ENCODE assay signal across 8 cellular contexts in the genomic region with DNA sequence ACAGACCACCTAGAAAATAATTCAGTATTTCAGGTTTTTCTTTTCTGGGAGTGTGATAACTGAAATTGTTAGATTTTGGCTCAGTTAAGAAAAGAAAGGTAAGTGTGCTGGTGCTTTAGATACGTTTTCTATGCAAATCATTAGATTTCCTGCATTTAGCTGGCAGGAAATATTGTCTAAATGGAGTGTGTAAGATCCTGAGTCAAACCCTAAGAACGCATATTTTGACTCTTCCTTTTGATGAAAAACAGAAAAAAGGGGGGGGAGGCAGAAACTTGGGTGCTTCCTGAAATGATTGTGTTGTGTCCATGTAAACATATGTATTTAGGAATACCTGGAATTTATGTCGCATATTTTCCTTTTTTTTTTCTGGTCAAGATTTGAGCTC. TPM values are rescaled to one million over a fixed set of nuclear protein-coding genes. Genes with fewer than 3 reads are reported as not detected.
DNase-seq lines count a peak whose midpoint lies in the region; ATAC-seq and TF ChIP-seq lines count a peak whose summit lies in the region.

No MANE protein-coding gene starts in this region.

- H3K9me3 ChIP-seq in Panc1 (ENCODE audit: control insufficient read depth, insufficient read depth, low read depth, low read length) (no peaks in the 10 kb centered on the region), osteoblast (ENCODE audit: low read depth, low read length) (no peaks in the 10 kb centered on the region)

- CTCF ChIA-PET in Panc1 (lab: Charles Lee) = interaction anchor here (0.6 to 0.9 kb wide), 2 partner anchors 30 to 38 kb away, joined by 5 to 17 read pairs; no protein-coding TSS in a partner anchor

- peak; percentile 67 for DNase-seq in EH (ENCODE audit: low read depth)
- no peak for DNase-seq in Panc1 (ENCODE audit: low read depth, low spot score)
- DNase-seq in endothelial cell (ENCODE audit: low spot score) = no peak
- DNase-seq in osteoblast (ENCODE audit: insufficient read length, low spot score, missing footprints) = peak; percentile 53
- no peak for DNase-seq in NCI-H2227 (lab: John Stamatoyannopoulos, UW; ENCODE audit: unreplicated experiment)
- DNase-seq in NCI-H1048 (lab: John Stamatoyannopoulos, UW) = no peak
- no peak for DNase-seq in central memory CD4-positive, alpha-beta T cell

- H3K27me3 Mint-ChIP-seq in endothelial cell (ENCODE audit: unreplicated experiment) = peaks cover 8% of the 10 kb centered on the region

- ATAC-seq in Panc1 (no peak), HG03342 (IDR thresholded peaks at IDR 0.05; ENCODE audit: unreplicated experiment) (no peak)

- H3K36me3 ChIP-seq in Panc1 (ENCODE audit: control insufficient read depth, insufficient read depth, low read length) = no peaks in the 10 kb centered on the region
- no peaks in the 10 kb centered on the region for H3K36me3 ChIP-seq in osteoblast (ENCODE audit: insufficient read depth, low read length)

- intact Hi-C loops in Panc1 (cut with micrococcal nuclease; ENCODE audit: unreplicated experiment) = loop anchor here (5.0 kb wide), 2 partner anchors 44 to 84 kb away; no protein-coding TSS in a partner anchor

- H2AFZ ChIP-seq in osteoblast (ENCODE audit: low read length) = peak overlapping the region; percentile 81

- POLR2A ChIA-PET in Panc1 (lab: Charles Lee) = interaction anchor here (0.6 kb wide), 1 partner anchor 209 kb away, joined by 3 read pairs; no protein-coding TSS in a partner anchor

- H3K27ac ChIP-seq in Panc1 (ENCODE audit: low read length) (peak overlapping the region; percentile 79), osteoblast (ENCODE audit: low read depth, low read length) (peak overlapping the region; percentile 52)

- H3K27me3 ChIP-seq in Panc1 (ENCODE audit: control insufficient read depth, insufficient read depth, low read length) (no peaks in the 10 kb centered on the region), osteoblast (ENCODE audit: insufficient read depth, low read length) (no peaks in the 10 kb centered on the region)

- H3K4me1 Mint-ChIP-seq in endothelial cell (ENCODE audit: unreplicated experiment) = peaks cover 65% of the 10 kb centered on the region

- peak overlapping the region; percentile 94 for H3K27ac Mint-ChIP-seq in endothelial cell (ENCODE audit: unreplicated experiment)

- H4K20me1 ChIP-seq in osteoblast (ENCODE audit: insufficient read depth, low read length) = no peaks in the 10 kb centered on the region

- peaks cover 4% of the 10 kb centered on the region for H3K79me2 ChIP-seq in osteoblast (ENCODE audit: insufficient read depth, low read length)

- in situ Hi-C loops in Panc1 (cut with HindIII; ENCODE audit: low pct_unique_long_range_greater_than_20kb, low sequenced_read_pairs) = no loop called here

- peak overlapping the region; percentile 91 for H3K4me2 ChIP-seq in osteoblast (ENCODE audit: insufficient read depth, low read length)

- BruUV-seq in Panc1 (replicated peaks; lab: Mats Ljungman, UMichigan) = no TSS peak

- no peaks in the 10 kb centered on the region for H3K9me3 Mint-ChIP-seq in endothelial cell (ENCODE audit: unreplicated experiment)

- peak overlapping the region; percentile 100 for H3K4me3 Mint-ChIP-seq in endothelial cell (ENCODE audit: unreplicated experiment)

- peaks cover 36% of the 10 kb centered on the region for H3K36me3 Mint-ChIP-seq in endothelial cell (ENCODE audit: low read depth, unreplicated experiment)

- TF ChIP-seq CTCF in Panc1 (IDR thresholded peaks at IDR 0.05) (no peak), endothelial cell (IDR thresholded peaks at IDR 0.05; ENCODE audit: unreplicated experiment) (no peak), osteoblast (IDR thresholded peaks at IDR 0.05; ENCODE audit: extremely low read depth, low read depth, low read length) (no peak)

- H3K4me3 ChIP-seq in Panc1 (ENCODE audit: low read depth in 2 of 2, low read length in 2 of 2) = peak overlapping the region; percentile 80 to 94
- peak overlapping the region; percentile 84 for H3K4me3 ChIP-seq in osteoblast (ENCODE audit: insufficient read depth, low read length)

- H3K4me1 ChIP-seq in Panc1 (ENCODE audit: control insufficient read depth, insufficient read depth, low read length) (peaks cover 40% of the 10 kb centered on the region), osteoblast (ENCODE audit: insufficient read depth, low read length) (peaks cover 41% of the 10 kb centered on the region)

RNA-seq across cellular contexts. Expression of a gene that starts 1.2 kb away (rescaled TPM):
- total RNA-seq in Panc1 (2021; ENCODE audit: unreplicated experiment) (29.0 TPM), endothelial cell (ENCODE audit: unreplicated experiment) (163 TPM), osteoblast (1.5 and 1.8 TPM in 2 replicates)
- polyA plus RNA-seq in Panc1 (2012; ENCODE audit: insufficient read length) = 23.6 TPM

RNA-seq across cellular contexts. Expression of a gene that starts 29.9 kb away (rescaled TPM):
- total RNA-seq in Panc1 (2021; ENCODE audit: unreplicated experiment) = 235 TPM
- 145 TPM for polyA plus RNA-seq in Panc1 (2012; ENCODE audit: insufficient read length)
- 93.2 TPM for total RNA-seq in endothelial cell (ENCODE audit: unreplicated experiment)
- total RNA-seq in osteoblast = 119 and 128 TPM in 2 replicates

RNA-seq across cellular contexts. Expression of a gene that starts 43.0 kb away (rescaled TPM):
- total RNA-seq in Panc1 (2021; ENCODE audit: unreplicated experiment) (67.0 TPM), endothelial cell (ENCODE audit: unreplicated experiment) (19.0 TPM), osteoblast (11.2 and 13.0 TPM in 2 replicates)
- 56.5 TPM for polyA plus RNA-seq in Panc1 (2012; ENCODE audit: insufficient read length)

Comparison
In these comparisons a context has a peak if more than half of its experiments do, and no peak if none do; other contexts are left out.
1. DNase-seq: peak in EH (single experiment) and osteoblast (single experiment); none in Panc1 (single experiment), endothelial cell (single experiment), NCI-H2227 (single experiment), NCI-H1048 (single experiment) and central memory CD4-positive, alpha-beta T cell (single experiment).
2. RNA of a gene that starts 1.2 kb away (total RNA-seq): 163 TPM in endothelial cell (single experiment) and 29.0 TPM in Panc1 (single experiment); 1.5 to 1.8 TPM in osteoblast; every median in the first group is over 10 times any median in the second.